In the genomic region with DNA sequence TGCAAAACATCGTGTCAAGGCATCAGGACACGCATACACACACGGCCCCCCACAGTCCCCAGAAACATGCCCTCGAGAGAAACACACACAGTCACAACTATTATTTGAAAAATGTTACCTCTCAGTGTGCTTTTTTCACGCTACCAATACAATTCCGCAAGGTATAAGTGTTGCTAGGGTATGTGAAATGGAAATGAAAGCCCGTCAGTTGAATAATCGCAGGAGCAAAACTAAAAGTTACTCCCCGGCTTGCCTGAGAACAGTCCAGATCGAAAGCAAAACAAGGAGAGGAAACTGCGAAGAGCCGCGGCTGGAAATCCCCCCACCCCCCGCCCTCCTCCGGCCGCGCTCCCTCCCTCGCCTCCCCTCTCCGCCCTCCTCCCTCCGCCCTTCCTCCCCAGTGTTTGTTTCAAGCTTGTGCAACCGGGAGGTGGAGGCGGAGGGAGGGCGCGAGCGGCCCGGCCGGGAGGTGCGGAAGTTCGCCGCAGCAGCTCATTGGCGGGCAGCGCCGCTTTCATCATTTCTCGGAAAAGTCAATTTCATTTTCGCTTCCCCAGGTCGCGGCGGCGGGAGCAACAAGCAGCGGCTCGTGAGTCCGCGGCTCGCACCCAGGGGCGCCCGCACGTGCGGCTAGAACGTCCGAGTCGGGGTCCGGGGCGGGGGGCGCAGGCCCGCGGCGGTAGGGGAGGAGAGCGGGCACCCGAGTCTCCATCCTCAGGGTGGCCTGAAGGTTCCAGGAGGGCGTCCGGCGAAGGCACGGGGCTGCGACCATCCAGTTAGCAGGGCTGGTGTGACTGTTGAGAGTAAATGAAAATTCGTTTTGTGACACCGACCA, we compare ENCODE assay signal across 8 cellular contexts. TPM values are rescaled to one million over a fixed set of nuclear protein-coding genes. Genes with fewer than 3 reads are reported as not detected.
DNase-seq lines count a peak whose midpoint lies in the region; ATAC-seq, FAIRE-seq and TF ChIP-seq lines count a peak whose summit lies in the region.

A gene (minus strand): TSS at position 290 of the 835 bp plus-strand sequence. CDS start 45,486 bp downstream, outside the sequence.

- peaks cover 7% of the 10 kb centered on the region for H3K36me3 Mint-ChIP-seq in natural killer cell

- H3K9me3 Mint-ChIP-seq in natural killer cell: no peaks in the 10 kb centered on the region

- H3K4me1 Mint-ChIP-seq in natural killer cell: peaks cover 55 to 57% of the 10 kb centered on the region in 2 donors

- H3K27me3 Mint-ChIP-seq in natural killer cell (ENCODE audit: low read depth in 2 of 2): no peaks in the 10 kb centered on the region

- peak within 1 kb of the TSS; percentile 99 for H3K4me3 Mint-ChIP-seq in natural killer cell

- peak; percentile 79 to 94 (median 84) for ATAC-seq in natural killer cell

- TF ChIP-seq POLR2A in H54 (IDR thresholded peaks at IDR 0.05; ENCODE audit: low read depth, low read length) (peak; percentile 63), Raji (IDR thresholded peaks at IDR 0.05; ENCODE audit: insufficient read depth, low read depth, low read length) (peak; percentile 73)

- DNase-seq in EL: peak; percentile 97
- peak; percentile 84 for DNase-seq in H54 (ENCODE audit: insufficient read length, low spot score)
- DNase-seq in LoVo (ENCODE audit: low spot score): peak; percentile 94
- DNase-seq in activated T-helper 9 cell treated with anti-CD3 and anti-CD28 coated beads, Interleukin-2, amount 50 U/mL, for 16 hours (ENCODE audit: low read depth): peak; percentile 96
- peak; percentile 97 for DNase-seq in fibroblast of peridontal ligament (ENCODE audit: extremely low read depth)
- peak; percentile 88 for DNase-seq in natural killer cell
- DNase-seq in stimulated activated naive CD4-positive, alpha-beta T cell (lab: John Stamatoyannopoulos, UW): peak; percentile 89 to 96 (median 96)

- intact Hi-C loops in natural killer cell (cut with micrococcal nuclease): loop anchor here (1.0 to 10.0 kb wide), 7 partner anchors 57 to 498 kb away; a partner anchor contains a TSS

- TF ChIP-seq CTCF in natural killer cell (IDR thresholded peaks at IDR 0.05): no peak

- no peak for FAIRE-seq in H54 (lab: Jason Lieb, UNC)

- H3K27ac Mint-ChIP-seq in natural killer cell: peak within 1 kb of the TSS; percentile 95 to 99

RNA-seq across cellular contexts. Expression of the gene that starts here (rescaled TPM):
- 10 to 100 TPM; 50.6 to 68.5 (median 59.8) TPM for total RNA-seq in natural killer cell

Comparison
In these comparisons a context has a peak if more than half of its experiments do, and no peak if none do; other contexts are left out.
1. Peak in every context shown above with its lines: DNase-seq and ATAC-seq.